ENCODE assay signal across 8 cellular contexts in genomic region chr7:6026011-6026819, GRCh38. TPM values are rescaled to one million over a fixed set of nuclear protein-coding genes. Genes with fewer than 3 reads are reported as not detected.
A peak's percentile ranks its signal among the peaks of the same experiment; 100 is the strongest.
DNase-seq lines count a peak whose midpoint lies in the region; ATAC-seq and TF ChIP-seq lines count a peak whose summit lies in the region.

No MANE protein-coding gene starts in this region.

- H3K27me3 Mint-ChIP-seq in IgD-negative memory B cell: no peaks in the 10 kb centered on the region
- peaks cover 0 to 3% (median 3%) of the 10 kb centered on the region in 3 donors for H3K27me3 Mint-ChIP-seq in immature natural killer cell (ENCODE audit: low read depth in 3 of 3)

- peaks cover 13 to 17% (median 14%) of the 10 kb centered on the region in 3 donors for H3K4me1 Mint-ChIP-seq in IgD-negative memory B cell
- H3K4me1 Mint-ChIP-seq in immature natural killer cell: peaks cover 40 to 72% of the 10 kb centered on the region in 2 donors

- no peak overlapping the region for H3K4me3 ChIP-seq in body of pancreas

- TF ChIP-seq POLR2A in body of pancreas (IDR thresholded peaks at IDR 0.05): no peak

- H3K9me3 Mint-ChIP-seq in IgD-negative memory B cell (no peaks in the 10 kb centered on the region), immature natural killer cell (no peaks in the 10 kb centered on the region)

- TF ChIP-seq CTCF in body of pancreas (IDR thresholded peaks at IDR 0.05): peak in 3 of 7 experiments; percentile 10 to 15 (median 13)

- peak overlapping the region in 2 of 4 donors; percentile 7 to 61 for H3K27ac ChIP-seq in body of pancreas

- H3K36me3 ChIP-seq in body of pancreas (replicated peaks in 1 of 2; ENCODE audit: insufficient read depth in 1 of 2, low read depth in 2 of 2): peaks cover 0 to 44% of the 10 kb centered on the region in 2 donors

- H3K27ac Mint-ChIP-seq in IgD-negative memory B cell: peak overlapping the region; percentile 73 to 95 (median 92)
- peak overlapping the region; percentile 89 to 96 (median 94) for H3K27ac Mint-ChIP-seq in immature natural killer cell

- no peaks in the 10 kb centered on the region for H3K27me3 ChIP-seq in body of pancreas

- intact Hi-C loops in body of pancreas (cut with DNase I): no loop called here

- H3K4me3 Mint-ChIP-seq in IgD-negative memory B cell (peak overlapping the region; percentile 72 to 95 (median 85)), immature natural killer cell (peak overlapping the region; percentile 90 to 98 (median 94))

- DNase-seq in CMK (ENCODE audit: low read depth): peak; percentile 31
- DNase-seq in T-helper 9 cell: peak; percentile 49
- DNase-seq in body of pancreas: peak; percentile 23 to 64 (median 42)
- peak; percentile 72 to 76 (median 73) for DNase-seq in immature natural killer cell
- peak; percentile 35 for DNase-seq in stimulated activated CD4-positive, alpha-beta T cell treated with anti-CD3 and anti-CD28 coated beads, Interleukin-2, amount 100 ng/mL, for 4 hours (ENCODE audit: low read depth)
- DNase-seq in DMS114 treated with DMSO at 0.1 percent for 48 hours (lab: John Stamatoyannopoulos, UW; ENCODE audit: unreplicated experiment): no peak

- ATAC-seq in GM21367 (IDR thresholded peaks at IDR 0.05; ENCODE audit: unreplicated experiment) (peak; percentile 73), body of pancreas (peak; percentile 68)

- no peaks in the 10 kb centered on the region for H3K4me1 ChIP-seq in body of pancreas

- no peaks in the 10 kb centered on the region for H3K9me3 ChIP-seq in body of pancreas

- H3K36me3 Mint-ChIP-seq in IgD-negative memory B cell (peaks cover 9% of the 10 kb centered on the region), immature natural killer cell (peaks cover 28 to 54% (median 34%) of the 10 kb centered on the region in 3 donors)

- WGBS in body of pancreas, 2 donors: 70 to 93% methylated on average over 5 to 22 of the region's 22 CpGs

RNA-seq across cellular contexts. Expression of gene ANKRD61, which starts 5.0 kb away (rescaled TPM):
- polyA plus RNA-seq in IgD-negative memory B cell (0.24 TPM), immature natural killer cell (under 1 TPM in 1 of 3 donors, not detected in 2; 0.38 TPM)
- total RNA-seq in body of pancreas: not detected

RNA-seq across cellular contexts. Expression of gene AIMP2, which starts 17.1 kb away (rescaled TPM):
- polyA plus RNA-seq in IgD-negative memory B cell (25.9 TPM), immature natural killer cell (10 to 100 TPM; 18.8 to 39.3 (median 36.7) TPM)
- total RNA-seq in body of pancreas: 10 to 100 TPM; 10.9 to 15.2 TPM

RNA-seq across cellular contexts. Expression of gene PMS2, which starts 17.4 kb away (rescaled TPM):
- polyA plus RNA-seq in IgD-negative memory B cell (14.2 TPM), immature natural killer cell (10 to 100 TPM in 1 of 3 donors, 1 to 10 TPM in 2; 6.6 to 13.8 (median 9.6) TPM)
- total RNA-seq in body of pancreas: 1 to 10 TPM; 6.2 to 6.6 TPM

RNA-seq across cellular contexts. Expression of gene EIF2AK1, which starts 32.8 kb away (rescaled TPM):
- 128 TPM for polyA plus RNA-seq in IgD-negative memory B cell
- 100 to 1,000 TPM in 1 of 2 donors, 10 to 100 TPM in 1; 53.2 to 239 TPM for total RNA-seq in body of pancreas
- polyA plus RNA-seq in immature natural killer cell: 100 to 1,000 TPM in 1 of 3 donors, 10 to 100 TPM in 2; 98.4 to 133 (median 99.5) TPM

RNA-seq across cellular contexts. Expression of gene RSPH10B, which starts 55.7 kb away (rescaled TPM):
- polyA plus RNA-seq in IgD-negative memory B cell: not detected
- not detected for total RNA-seq in body of pancreas
- not detected for polyA plus RNA-seq in immature natural killer cell
